In genomic region chr3:194330579-194330978, GRCh38 we compare ENCODE assay signal across 18 cellular contexts. TPM values are rescaled to one million over a fixed set of nuclear protein-coding genes. Genes with fewer than 3 reads are reported as not detected.
A peak's percentile ranks its signal among the peaks of the same experiment; 100 is the strongest.
DNase-seq lines count a peak whose midpoint lies in the region; ATAC-seq and TF ChIP-seq lines count a peak whose summit lies in the region.
"Had no signal": no experiment of that assay in that cellular context is flagged by ENCODE, and none has a peak within 500 bp of the region (broad histone marks: within the 10 kb centered on the region; RNA-seq: fewer than 3 reads in every experiment).

No MANE protein-coding gene starts in this region.

- ATAC-seq in heart right ventricle: peak; percentile 40 to 81 (median 64)
- ATAC-seq: effector memory CD8-positive, alpha-beta T cell; Panc1; stimulated activated effector memory CD8-positive, alpha-beta T cell treated with anti-CD3 and anti-CD28 coated beads, Interleukin-12 subunit alpha, Interleukin-12 subunit beta, amount 100 ng/mL, for 72 hours had no signal

- intact Hi-C loops in breast epithelium (cut with DNase I; ENCODE audit: low total_unique reads) (loop anchor here (10.0 kb wide), 1 partner anchor 74 kb away; no protein-coding TSS in a partner anchor), heart right ventricle (cut with DNase I) (loop anchor here in 9 of 10 donors (5.0 to 10.0 kb wide), 8 partner anchors 72 to 294 kb away; no protein-coding TSS in a partner anchor)

- peaks cover 4% of the 10 kb centered on the region for H3K9me3 Mint-ChIP-seq in HFFc6
- H3K9me3 Mint-ChIP-seq: effector memory CD8-positive, alpha-beta T cell; neural crest cell; stimulated activated effector memory CD8-positive, alpha-beta T cell treated with anti-CD3 and anti-CD28 coated beads, Interleukin-12 subunit alpha, Interleukin-12 subunit beta, amount 100 ng/mL, for 72 hours had no signal

- H3K4me1 ChIP-seq in breast epithelium (peaks cover 0 to 4% of the 10 kb centered on the region in 2 donors), heart right ventricle (peaks cover 0 to 28% (median 12%) of the 10 kb centered on the region in 9 donors), suprapubic skin (peaks cover 48% of the 10 kb centered on the region)

- no peak overlapping the region for H3K4me3 Mint-ChIP-seq in HFFc6
- H3K4me3 Mint-ChIP-seq: effector memory CD8-positive, alpha-beta T cell; neural crest cell; stimulated activated effector memory CD8-positive, alpha-beta T cell treated with anti-CD3 and anti-CD28 coated beads, Interleukin-12 subunit alpha, Interleukin-12 subunit beta, amount 100 ng/mL, for 72 hours had no signal

- H3K27me3 Mint-ChIP-seq in HFFc6 (ENCODE audit: insufficient read depth): no peaks in the 10 kb centered on the region; the same call in 1 of the 2 replicates

- WGBS in heart right ventricle, 2 donors: 46 to 79% methylated on average over 4 of the region's 4 CpGs
- WGBS in suprapubic skin: 56% methylated on average over 4 of the region's 4 CpGs

- H3K27ac ChIP-seq in breast epithelium (peak overlapping the region; percentile 53 to 57), heart right ventricle (peak overlapping the region in 3 of 10 donors; percentile 20 to 42 (median 42)), suprapubic skin (no peak overlapping the region)

- peaks cover 37% of the 10 kb centered on the region for H3K4me1 Mint-ChIP-seq in HFFc6 (ENCODE audit: low read depth)
- H3K4me1 Mint-ChIP-seq: stimulated activated effector memory CD8-positive, alpha-beta T cell treated with anti-CD3 and anti-CD28 coated beads, Interleukin-12 subunit alpha, Interleukin-12 subunit beta, amount 100 ng/mL, for 72 hours had no signal

- TF ChIP-seq CTCF in HFFc6 (IDR thresholded peaks at IDR 0.05): no peak
- no peak for TF ChIP-seq CTCF in breast epithelium (IDR thresholded peaks at IDR 0.05)
- no peak for TF ChIP-seq CTCF in heart right ventricle (IDR thresholded peaks at IDR 0.05)
- TF ChIP-seq CTCF in suprapubic skin (IDR thresholded peaks at IDR 0.05): no peak

- peak overlapping the region; percentile 63 for H3K27ac Mint-ChIP-seq in HFFc6
- H3K27ac Mint-ChIP-seq: effector memory CD8-positive, alpha-beta T cell; stimulated activated effector memory CD8-positive, alpha-beta T cell treated with anti-CD3 and anti-CD28 coated beads, Interleukin-12 subunit alpha, Interleukin-12 subunit beta, amount 100 ng/mL, for 72 hours had no signal

- H3K4me3 ChIP-seq in breast epithelium (no peak overlapping the region), heart right ventricle (no peak overlapping the region), suprapubic skin (no peak overlapping the region)

- peak; percentile 58 for DNase-seq in HFFc6
- DNase-seq in breast epithelium (ENCODE audit: low spot score in 2 of 2): peak; percentile 70 to 77
- DNase-seq in heart right ventricle: peak; percentile 50 to 68
- peak; percentile 33 for DNase-seq in stromal cell of bone marrow (ENCODE audit: low read depth)
- no peak for DNase-seq in DMS79 treated with DMSO at 0.1 percent for 48 hours (lab: John Stamatoyannopoulos, UW)
- no peak for DNase-seq in activated effector memory CD4-positive, alpha-beta T cell treated with anti-CD3 and anti-CD28 coated beads, Interleukin-2, amount 50 U/mL, for 16 hours
- no peak for DNase-seq in NCI-H82 (lab: John Stamatoyannopoulos, UW)
- DNase-seq in suprapubic skin (ENCODE audit: low spot score in 2 of 2): no peak
- DNase-seq: Calu3; effector memory CD8-positive, alpha-beta T cell; HCEC 1CT; islet precursor cell; KBM-7; NCI-H2171; T1000 had no signal

- TF ChIP-seq EP300 in suprapubic skin (IDR thresholded peaks at IDR 0.05): no peak

- no peaks in the 10 kb centered on the region for H3K27me3 ChIP-seq in breast epithelium
- H3K27me3 ChIP-seq in heart right ventricle: peaks cover 0 to 62% (median 42%) of the 10 kb centered on the region in 7 donors
- peaks cover 4% of the 10 kb centered on the region for H3K27me3 ChIP-seq in suprapubic skin

- H3K36me3 ChIP-seq in breast epithelium (no peaks in the 10 kb centered on the region), heart right ventricle (no peaks in the 10 kb centered on the region), suprapubic skin (no peaks in the 10 kb centered on the region)

- H3K9me3 ChIP-seq in breast epithelium: no peaks in the 10 kb centered on the region
- H3K9me3 ChIP-seq in heart right ventricle: no peaks in the 10 kb centered on the region
- H3K9me3 ChIP-seq in suprapubic skin: no peaks in the 10 kb centered on the region

- H3K36me3 Mint-ChIP-seq in HFFc6 (ENCODE audit: low read depth): no peaks in the 10 kb centered on the region
- H3K36me3 Mint-ChIP-seq: stimulated activated effector memory CD8-positive, alpha-beta T cell treated with anti-CD3 and anti-CD28 coated beads, Interleukin-12 subunit alpha, Interleukin-12 subunit beta, amount 100 ng/mL, for 72 hours had no signal

- no peak for TF ChIP-seq POLR2A in breast epithelium (IDR thresholded peaks at IDR 0.05)
- no peak for TF ChIP-seq POLR2A in suprapubic skin (IDR thresholded peaks at IDR 0.05)

RNA-seq across cellular contexts. Expression of gene CPN2, which starts 20.5 kb away (rescaled TPM):
- total RNA-seq in HFFc6 (2021; fragmentation: NEBNext Ultra II Directional; extraction: Animal tissue kit (Norgen Biotek cat#: 25700)): under 1 TPM; 0.24 to 0.56 (median 0.35) TPM
- under 1 TPM in 1 of 3 donors, not detected in 2; 0.16 TPM for total RNA-seq in breast epithelium
- 1 to 10 TPM in 9 of 10 donors, under 1 TPM in 1; 0.87 to 4.5 (median 1.6) TPM for total RNA-seq in heart right ventricle
- polyA plus RNA-seq in heart right ventricle: under 1 TPM; 0.12 to 0.51 TPM
- not detected for total RNA-seq in suprapubic skin
- total RNA-seq: Calu3, neural crest cell had no signal

RNA-seq across cellular contexts. Expression of gene LRRC15, which starts 39.0 kb away (rescaled TPM):
- 100 to 1,000 TPM; 130 to 211 (median 176) TPM for total RNA-seq in HFFc6 (2021; fragmentation: NEBNext Ultra II Directional; extraction: Animal tissue kit (Norgen Biotek cat#: 25700))
- total RNA-seq in breast epithelium (under 1 TPM; 0.15 to 0.48 (median 0.33) TPM), heart right ventricle (under 1 TPM in 9 of 10 donors, not detected in 1; 0.05 to 0.81 (median 0.41) TPM), suprapubic skin (10 to 100 TPM in 1 of 4 donors, 1 to 10 TPM in 2, not detected in 1; 5.6 to 23.7 (median 9.6) TPM)
- under 1 TPM; 0.07 to 0.10 TPM for polyA plus RNA-seq in heart right ventricle
- total RNA-seq: Calu3, neural crest cell had no signal

Comparison
In these comparisons a context has a peak if more than half of its experiments do, and no peak if none do; other contexts are left out.
1. DNase-seq: peak in HFFc6 (single experiment), breast epithelium (2 of 2), heart right ventricle (2 of 2) and stromal cell of bone marrow (single experiment); none in DMS79 treated with DMSO at 0.1 percent for 48 hours (single experiment), activated effector memory CD4-positive, alpha-beta T cell treated with anti-CD3 and anti-CD28 coated beads, Interleukin-2, amount 50 U/mL, for 16 hours (single experiment), NCI-H82 (single experiment) and suprapubic skin (0 of 2).
2. RNA of gene LRRC15, which starts 39.0 kb away (total RNA-seq): 130 to 211 TPM in HFFc6; 5.6 to 23.7 TPM in suprapubic skin, 0.05 to 0.81 TPM in heart right ventricle and 0.15 to 0.48 TPM in breast epithelium; every median in the first group is over 4 times any median in the second.